Comparison of ENCODE assay signal across 14 cellular contexts in genomic region chr2:174343638-174344455, GRCh38. TPM values are rescaled to one million over a fixed set of nuclear protein-coding genes. Genes with fewer than 3 reads are reported as not detected.
DNase-seq lines count a peak whose midpoint lies in the region; TF ChIP-seq lines count a peak whose summit lies in the region.
"Had no signal": no experiment of that assay in that cellular context is flagged by ENCODE, and none has a peak within 500 bp of the region (broad histone marks: within the 10 kb centered on the region; RNA-seq: fewer than 3 reads in every experiment).

No MANE protein-coding gene starts in this region.

- no peak overlapping the region for H2BK5ac ChIP-seq in trophoblast cell (ENCODE audit: low read depth, low read length, poor library complexity)

- peaks cover 33% of the 10 kb centered on the region for H3K27me3 Mint-ChIP-seq in glutamatergic neuron (ENCODE audit: unreplicated experiment)

- H3K9me2 ChIP-seq in OCI-LY1 (ENCODE audit: low read depth, low read length) = no peaks in the 10 kb centered on the region

- no peak overlapping the region for H2AK5ac ChIP-seq in trophoblast cell (ENCODE audit: low read length)

- no peaks in the 10 kb centered on the region for H3K79me1 ChIP-seq in trophoblast cell (ENCODE audit: low read length)

- peaks cover 17% of the 10 kb centered on the region for H3K4me1 Mint-ChIP-seq in glutamatergic neuron (ENCODE audit: low read depth, unreplicated experiment)

- H3K9me3 Mint-ChIP-seq in glutamatergic neuron (ENCODE audit: unreplicated experiment) = peaks cover 20% of the 10 kb centered on the region

- peak; percentile 62 for DNase-seq in activated CD8-positive, alpha-beta memory T cell treated with anti-CD3 and anti-CD28 coated beads, Interleukin-2, amount 50 U/mL, for 48 hours
- no peak for DNase-seq in activated CD8-positive, alpha-beta memory T cell treated with anti-CD3 and anti-CD28 coated beads, Interleukin-2, amount 50 U/mL, for 4 hours
- peak; percentile 36 for DNase-seq in glutamatergic neuron
- DNase-seq in trophoblast cell = no peak
- DNase-seq in NAMALWA (ENCODE audit: low spot score) = no peak
- no peak for DNase-seq in NCI-H345 treated with DMSO at 0.1 percent for 48 hours (lab: John Stamatoyannopoulos, UW; ENCODE audit: unreplicated experiment)
- no peak for DNase-seq in G401 (ENCODE audit: low spot score)
- DNase-seq: colonic mucosa, IMR-90, NCI-H1436, NCI-H82, occipital lobe, uterus had no signal

- no peak overlapping the region for H4K91ac ChIP-seq in trophoblast cell (ENCODE audit: low read depth, low read length)

- H4K20me1 ChIP-seq in OCI-LY1 (ENCODE audit: insufficient read depth, low read length) = no peaks in the 10 kb centered on the region

- no peak overlapping the region for H2BK120ac ChIP-seq in trophoblast cell (ENCODE audit: insufficient read depth, low read length, poor library complexity)

- H3K27ac Mint-ChIP-seq in glutamatergic neuron (ENCODE audit: unreplicated experiment) = no peak overlapping the region

- H3K4me3 ChIP-seq in OCI-LY1 (ENCODE audit: low read depth, low read length, poor library complexity, severe bottlenecking) = peak overlapping the region; percentile 49
- H3K4me3 ChIP-seq in trophoblast cell (ENCODE audit: low read depth, low read length) = no peak overlapping the region
- H3K4me3 ChIP-seq: colonic mucosa, uterus had no signal

- no peak overlapping the region for H3K23ac ChIP-seq in trophoblast cell (ENCODE audit: low read length)

- H3K14ac ChIP-seq in trophoblast cell (ENCODE audit: low read length) = no peak overlapping the region

- H3K36me3 ChIP-seq in OCI-LY1 (ENCODE audit: insufficient read depth, low read length) = peaks cover 8% of the 10 kb centered on the region; the same call in 1 of the 2 replicates
- H3K36me3 ChIP-seq in trophoblast cell (ENCODE audit: control insufficient read depth in 1 of 2, insufficient read depth in 2 of 2, low read length in 2 of 2) = peaks cover 2 to 5% of the 10 kb centered on the region in 2 experiments
- H3K36me3 ChIP-seq: colonic mucosa, uterus had no signal

- peaks cover 4% of the 10 kb centered on the region for H3K36me3 Mint-ChIP-seq in glutamatergic neuron (ENCODE audit: unreplicated experiment)

- H3K4me2 ChIP-seq in OCI-LY1 (ENCODE audit: low read length) = peak overlapping the region; percentile 67
- H3K4me2 ChIP-seq in trophoblast cell (ENCODE audit: low read length) = peak overlapping the region; percentile 47

- no peaks in the 10 kb centered on the region for H3K9me3 ChIP-seq in OCI-LY1 (ENCODE audit: low read length)
- no peaks in the 10 kb centered on the region for H3K9me3 ChIP-seq in trophoblast cell (ENCODE audit: insufficient read depth, low read depth, low read length)
- H3K9me3 ChIP-seq: colonic mucosa, uterus had no signal

- no peak overlapping the region for H3K4ac ChIP-seq in trophoblast cell (ENCODE audit: low read depth, low read length)

- H3K9ac ChIP-seq in OCI-LY1 (ENCODE audit: low read length) (no peak overlapping the region), trophoblast cell (ENCODE audit: low read length) (no peak overlapping the region)

- H3F3A ChIP-seq in OCI-LY1 (ENCODE audit: insufficient read depth, low read length) = no peaks in the 10 kb centered on the region

- in situ Hi-C loops in G401 (cut with HindIII; ENCODE audit: low sequenced_read_pairs) = no loop called here

- peak overlapping the region; percentile 76 for H3K4me3 Mint-ChIP-seq in glutamatergic neuron (ENCODE audit: unreplicated experiment)

- H4K12ac ChIP-seq in trophoblast cell (ENCODE audit: low read depth, low read length) = no peak overlapping the region

- no CpG with 5 or more reads among the region's 56 CpGs for WGBS in trophoblast cell (ENCODE audit: extremely low coverage, insufficient coverage, insufficient read length)

- H3K4me1 ChIP-seq in OCI-LY1 (ENCODE audit: insufficient read depth, low read length, severe bottlenecking) (peaks cover 46% of the 10 kb centered on the region), trophoblast cell (ENCODE audit: control insufficient read depth in 1 of 2, insufficient read depth in 2 of 2, low read length in 2 of 2) (peaks cover 12 to 24% of the 10 kb centered on the region in 2 experiments)

- H2AFZ ChIP-seq in OCI-LY1 (ENCODE audit: low read length) (no peak overlapping the region), trophoblast cell (ENCODE audit: insufficient read depth, low read length, poor library complexity) (no peak overlapping the region)

- H3K27ac ChIP-seq in OCI-LY1 (ENCODE audit: low read depth, low read length, poor library complexity, severe bottlenecking) (no peak overlapping the region), trophoblast cell (ENCODE audit: low read depth, low read length) (no peak overlapping the region)
- H3K27ac ChIP-seq: colonic mucosa, uterus had no signal

- no peak overlapping the region for H3K18ac ChIP-seq in trophoblast cell (ENCODE audit: low read length)

- H4K8ac ChIP-seq in trophoblast cell (ENCODE audit: low read depth, low read length) = no peak overlapping the region

- TF ChIP-seq CTCF in OCI-LY1 (IDR thresholded peaks at IDR 0.05; ENCODE audit: low read length) = no peak
- TF ChIP-seq CTCF in glutamatergic neuron (IDR thresholded peaks at IDR 0.05; ENCODE audit: partially characterized antibody, unreplicated experiment) = no peak

- peaks cover 4% of the 10 kb centered on the region; the same call in 1 of the 2 replicates for H3K27me3 ChIP-seq in OCI-LY1 (ENCODE audit: insufficient read depth, low read length)
- peaks cover 46% of the 10 kb centered on the region for H3K27me3 ChIP-seq in trophoblast cell (ENCODE audit: insufficient read depth, low read length)

- no peak overlapping the region for H2BK12ac ChIP-seq in trophoblast cell (ENCODE audit: low read length)

- H3K79me2 ChIP-seq in OCI-LY1 (ENCODE audit: insufficient read depth, low read length) (no peaks in the 10 kb centered on the region), trophoblast cell (ENCODE audit: control insufficient read depth, insufficient read depth, low read length, poor library complexity) (no peaks in the 10 kb centered on the region)

RNA-seq across cellular contexts. Expression of gene SP9, which starts 9.1 kb away (rescaled TPM):
- total RNA-seq in glutamatergic neuron (ENCODE audit: unreplicated experiment) = not detected
- 0.03 and 0.04 TPM in 2 replicates for polyA plus RNA-seq in trophoblast cell (2013)
- not detected in 2 replicates for total RNA-seq in G401 (2014; rRNA removed; shearing (Covaris generic))
- total RNA-seq: colonic mucosa, IMR-90, uterus had no signal
- polyA plus RNA-seq: IMR-90 had no signal

RNA-seq across cellular contexts. Expression of gene SCRN3, which starts 51.7 kb away (rescaled TPM):
- total RNA-seq in glutamatergic neuron (ENCODE audit: unreplicated experiment) = 51.3 TPM
- 13.8 and 15.2 TPM in 2 replicates for polyA plus RNA-seq in trophoblast cell (2013)
- 7.4 and 11.4 TPM in 2 replicates for total RNA-seq in G401 (2014; rRNA removed; shearing (Covaris generic))

Comparison
In these comparisons a context has a peak if more than half of its experiments do, and no peak if none do; other contexts are left out.
1. DNase-seq: peak in activated CD8-positive, alpha-beta memory T cell treated with anti-CD3 and anti-CD28 coated beads, Interleukin-2, amount 50 U/mL, for 48 hours (single experiment) and glutamatergic neuron (single experiment); none in activated CD8-positive, alpha-beta memory T cell treated with anti-CD3 and anti-CD28 coated beads, Interleukin-2, amount 50 U/mL, for 4 hours (single experiment), trophoblast cell (0 of 2), NAMALWA (single experiment), NCI-H345 treated with DMSO at 0.1 percent for 48 hours (single experiment) and G401 (single experiment).